In genomic region chr3:99879275-99879674, GRCh38 we compare ENCODE assay signal across 28 cellular contexts.
"Had no signal": no experiment of that assay in that cellular context is flagged by ENCODE, and none has a peak within 500 bp of the region (broad histone marks: within the 10 kb centered on the region; RNA-seq: fewer than 3 reads in every experiment).

No MANE protein-coding gene starts in this region.

- H3K4me3 Mint-ChIP-seq: activated CD4-positive, alpha-beta T cell treated with anti-CD3 and anti-CD28 coated beads, Interleukin-2, amount 10 ng/mL, durations not matched to agents 24 days and 14 days; activated CD8-positive, alpha-beta memory T cell treated with anti-CD3 and anti-CD28 coated beads, Interleukin-2, amount 10 ng/mL, durations not matched to agents 7 days and 5 days; activated naive CD4-positive, alpha-beta T cell treated with anti-CD3 and anti-CD28 coated beads for 36 hours; activated naive CD8-positive, alpha-beta T cell; activated T-cell treated with anti-CD3 and anti-CD28 coated beads, Interleukin-2, amount 50 U/mL, for 4 hours; T-helper 1 cell treated with Interleukin-12 subunit alpha and Interleukin-12 subunit beta and Interleukin-4 antibody, amounts not matched to agents 30 μg/mL and 1 μg/mL, for 36 hours; WTC11 had no signal

- H3K27me3 ChIP-seq: MG63, Peyer's patch, SJSA1 had no signal

- DNase-seq: activated CD4-positive, alpha-beta T cell treated with anti-CD3 and anti-CD28 coated beads for 1 hour; activated CD4-positive, alpha-beta T cell treated with anti-CD3 and anti-CD28 coated beads, Interleukin-2, amount 10 ng/mL, durations not matched to agents 24 days and 14 days; activated CD4-positive, alpha-beta T cell treated with anti-CD3 and anti-CD28 coated beads, Interleukin-2, amount 50 U/mL, for 48 hours; activated CD8-positive, alpha-beta memory T cell treated with anti-CD3 and anti-CD28 coated beads, Interleukin-2, amount 10 ng/mL, durations not matched to agents 7 days and 5 days; activated gamma-delta T cell; activated naive CD4-positive, alpha-beta T cell treated with anti-CD3 and anti-CD28 coated beads for 36 hours; activated T-cell treated with anti-CD3 and anti-CD28 coated beads, Interleukin-2, amount 50 U/mL, for 4 hours; amygdala; MG63; MV-4-11; NCI-H1092 treated with DMSO at 0.1 percent for 48 hours; NCI-H1417 treated with DMSO at 0.1 percent for 48 hours; NCI-H1694; NCI-H2029 treated with DMSO at 0.1 percent for 48 hours; NCI-H345; NCI-H510A; NCI-H526 treated with DMSO at 0.1 percent for 48 hours; NCI-H82; NK-92 treated with Interleukin-12 subunit alpha and Interleukin-12 subunit beta, amount 100 ng/mL, for 24 hours; Peyer's patch; SHP77; SW 1271 had no signal

- H3K27ac ChIP-seq: RWPE1, SJSA1 had no signal

- H3K27me3 Mint-ChIP-seq: activated naive CD8-positive, alpha-beta T cell had no signal

- H3K27ac Mint-ChIP-seq: activated CD4-positive, alpha-beta T cell treated with anti-CD3 and anti-CD28 coated beads, Interleukin-2, amount 10 ng/mL, durations not matched to agents 24 days and 14 days; activated CD8-positive, alpha-beta memory T cell treated with anti-CD3 and anti-CD28 coated beads, Interleukin-2, amount 10 ng/mL, durations not matched to agents 7 days and 5 days; activated naive CD4-positive, alpha-beta T cell treated with anti-CD3 and anti-CD28 coated beads for 36 hours; activated naive CD8-positive, alpha-beta T cell; T-helper 1 cell treated with Interleukin-12 subunit alpha and Interleukin-12 subunit beta and Interleukin-4 antibody, amounts not matched to agents 30 μg/mL and 1 μg/mL, for 36 hours; WTC11 had no signal

- H3K4me3 ChIP-seq: MG63, Peyer's patch, SJSA1 had no signal

- H3K9me3 ChIP-seq: MG63, Peyer's patch, SJSA1 had no signal

- ATAC-seq: activated CD8-positive, alpha-beta memory T cell treated with anti-CD3 and anti-CD28 coated beads, Interleukin-2, amount 10 ng/mL, durations not matched to agents 7 days and 5 days; activated T-cell treated with anti-CD3 and anti-CD28 coated beads, Interleukin-2, amount 50 U/mL, for 4 hours; SK-N-SH treated with all-trans-retinoic acid at 6 μM for 48 hours; WTC11 had no signal

- H3K9me3 Mint-ChIP-seq: activated CD4-positive, alpha-beta T cell treated with anti-CD3 and anti-CD28 coated beads, Interleukin-2, amount 10 ng/mL, durations not matched to agents 24 days and 14 days; activated naive CD4-positive, alpha-beta T cell treated with anti-CD3 and anti-CD28 coated beads for 36 hours; activated T-cell treated with anti-CD3 and anti-CD28 coated beads, Interleukin-2, amount 50 U/mL, for 4 hours; T-helper 1 cell treated with Interleukin-12 subunit alpha and Interleukin-12 subunit beta and Interleukin-4 antibody, amounts not matched to agents 30 μg/mL and 1 μg/mL, for 36 hours; WTC11 had no signal

- H3K36me3 Mint-ChIP-seq: activated naive CD8-positive, alpha-beta T cell; WTC11 had no signal

- H3K36me3 ChIP-seq: MG63, Peyer's patch had no signal
